ENCODE assay signal across 9 cellular contexts in the genomic region with DNA sequence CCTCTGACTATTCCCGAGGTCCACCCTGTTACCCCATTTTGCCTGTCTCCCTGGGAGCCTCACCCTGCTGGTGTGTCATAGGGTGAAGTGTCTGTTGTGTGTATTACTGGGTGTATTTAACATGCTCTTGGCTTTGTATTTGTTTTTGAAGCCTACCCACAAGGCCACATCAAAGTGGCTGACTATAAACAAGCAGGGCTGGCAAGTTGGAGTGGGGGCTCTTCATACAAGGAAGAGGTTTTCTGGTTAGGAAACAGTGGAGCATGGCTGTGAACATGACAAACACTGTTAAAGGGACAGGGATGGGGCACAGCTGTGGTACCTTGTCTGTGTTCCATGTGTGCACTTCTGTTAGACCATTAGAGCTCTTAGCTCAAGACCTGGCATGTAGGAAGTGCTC. TPM values are rescaled to one million over a fixed set of nuclear protein-coding genes. Genes with fewer than 3 reads are reported as not detected.
A peak's percentile ranks its signal among the peaks of the same experiment; 100 is the strongest.
DNase-seq lines count a peak whose midpoint lies in the region; ATAC-seq lines count a peak whose summit lies in the region.
"Had no signal": no experiment of that assay in that cellular context is flagged by ENCODE, and none has a peak within 500 bp of the region (broad histone marks: within the 10 kb centered on the region; RNA-seq: fewer than 3 reads in every experiment).

No MANE protein-coding gene starts in this region.

- H4K91ac ChIP-seq in neuronal stem cell (ENCODE audit: low read depth, low read length, poor library complexity) = no peak overlapping the region

- H2BK5ac ChIP-seq in neuronal stem cell (ENCODE audit: low read length) = no peak overlapping the region

- H3K4me1 ChIP-seq in neuronal stem cell (ENCODE audit: control insufficient read depth in 2 of 2, insufficient read depth in 1 of 2, low read depth in 1 of 2, low read length in 2 of 2) = peaks cover 0 to 2% of the 10 kb centered on the region in 2 donors
- H3K4me1 ChIP-seq: right lobe of liver had no signal

- no peak overlapping the region for H2BK120ac ChIP-seq in neuronal stem cell (ENCODE audit: low read depth, low read length)

- H3K14ac ChIP-seq in neuronal stem cell (ENCODE audit: low read length) = no peak overlapping the region

- no peak overlapping the region for H3K4ac ChIP-seq in neuronal stem cell (ENCODE audit: low read length)

- no peak overlapping the region for H3K18ac ChIP-seq in neuronal stem cell (ENCODE audit: low read length)

- DNase-seq in activated CD4-positive, alpha-beta T cell treated with anti-CD3 and anti-CD28 coated beads for 1 hour = peak; percentile 27
- DNase-seq in activated CD4-positive, alpha-beta T cell treated with anti-CD3 and anti-CD28 coated beads, Interleukin-2, amount 50 U/mL, for 48 hours = no peak
- DNase-seq in NCI-H69 (lab: John Stamatoyannopoulos, UW) = peak; percentile 41
- peak; percentile 80 for DNase-seq in astrocyte of the hippocampus (ENCODE audit: low read depth, low spot score)
- DNase-seq in stimulated activated CD8-positive, alpha-beta memory T cell treated with anti-CD3 and anti-CD28 coated beads, Interleukin-12 subunit alpha, Interleukin-12 subunit beta, amount 100 ng/mL, for 1 hour (ENCODE audit: low read depth) = peak; percentile 50
- DNase-seq in neuronal stem cell (ENCODE audit: low spot score) = no peak
- DNase-seq in SIG-M5 treated with dmso at 0.1 percent for 504 hours (lab: John Stamatoyannopoulos, UW; ENCODE audit: unreplicated experiment) = no peak
- DNase-seq: right lobe of liver had no signal

- no peak overlapping the region for H3K23ac ChIP-seq in neuronal stem cell (ENCODE audit: low read depth, low read length, poor library complexity)

- no peak overlapping the region for H3K4me2 ChIP-seq in neuronal stem cell (ENCODE audit: insufficient read depth, low read length, poor library complexity, severe bottlenecking)

- no peak overlapping the region for H3K4me3 ChIP-seq in neuronal stem cell (ENCODE audit: low read length in 2 of 2)
- H3K4me3 ChIP-seq: right lobe of liver had no signal

- no peaks in the 10 kb centered on the region for H3K9me3 ChIP-seq in neuronal stem cell (replicated peaks in 1 of 2; ENCODE audit: control insufficient read depth in 2 of 2, insufficient read depth in 1 of 2, low read depth in 1 of 2, low read length in 2 of 2)
- H3K9me3 ChIP-seq: right lobe of liver had no signal

- no peak overlapping the region for H2BK15ac ChIP-seq in neuronal stem cell (ENCODE audit: low read length)

- H2AK5ac ChIP-seq in neuronal stem cell (ENCODE audit: low read depth, low read length) = no peak overlapping the region

- H3K9ac ChIP-seq in neuronal stem cell (ENCODE audit: low read depth, low read length, poor library complexity) = no peak overlapping the region

- H2AFZ ChIP-seq in neuronal stem cell (ENCODE audit: low read length) = no peak overlapping the region

- H3K27me3 ChIP-seq in neuronal stem cell (ENCODE audit: control insufficient read depth in 3 of 3, insufficient read depth in 3 of 3, low read depth in 1 of 3, low read length in 3 of 3) = peaks cover 0 to 2% (median 0%) of the 10 kb centered on the region in 3 experiments
- H3K27me3 ChIP-seq: right lobe of liver had no signal

- H3K36me3 ChIP-seq in neuronal stem cell (replicated peaks in 1 of 2; ENCODE audit: control insufficient read depth in 2 of 2, insufficient read depth in 2 of 2, low read length in 2 of 2) = peaks cover under 1 to 1% of the 10 kb centered on the region in 2 donors
- H3K36me3 ChIP-seq: right lobe of liver had no signal

- H4K8ac ChIP-seq in neuronal stem cell (ENCODE audit: low read depth, low read length) = no peak overlapping the region

- ATAC-seq in GM21576 (IDR thresholded peaks at IDR 0.05; ENCODE audit: unreplicated experiment) = no peak

- H2BK12ac ChIP-seq in neuronal stem cell (ENCODE audit: low read length) = no peak overlapping the region

- H3K27ac ChIP-seq in neuronal stem cell (replicated peaks; ENCODE audit: low read length) = no peak overlapping the region
- H3K27ac ChIP-seq: right lobe of liver had no signal

- no CpG with 5 or more reads among the region's 1 CpG for WGBS in neuronal stem cell (ENCODE audit: extremely low coverage in 2 of 2, insufficient read length in 2 of 2, insufficient replicate concordance in 1 of 2), 2 donors

- no peaks in the 10 kb centered on the region for H3K79me1 ChIP-seq in neuronal stem cell (ENCODE audit: low read depth, low read length)

RNA-seq across cellular contexts. Expression of a gene that starts 26.3 kb away (rescaled TPM):
- 7.9 TPM for polyA plus RNA-seq in neuronal stem cell (2013, experiment 1 of 2)
- polyA plus RNA-seq in neuronal stem cell (2013, experiment 2 of 2) = 8.0 TPM

Comparison
In these comparisons a context has a peak if more than half of its experiments do, and no peak if none do; other contexts are left out.
1. DNase-seq: peak in activated CD4-positive, alpha-beta T cell treated with anti-CD3 and anti-CD28 coated beads for 1 hour (single experiment), NCI-H69 (single experiment), astrocyte of the hippocampus (single experiment) and stimulated activated CD8-positive, alpha-beta memory T cell treated with anti-CD3 and anti-CD28 coated beads, Interleukin-12 subunit alpha, Interleukin-12 subunit beta, amount 100 ng/mL, for 1 hour (single experiment); none in activated CD4-positive, alpha-beta T cell treated with anti-CD3 and anti-CD28 coated beads, Interleukin-2, amount 50 U/mL, for 48 hours (0 of 2), neuronal stem cell (single experiment) and SIG-M5 treated with dmso at 0.1 percent for 504 hours (single experiment).